ENCODE assay signal across 9 cellular contexts in the genomic region with DNA sequence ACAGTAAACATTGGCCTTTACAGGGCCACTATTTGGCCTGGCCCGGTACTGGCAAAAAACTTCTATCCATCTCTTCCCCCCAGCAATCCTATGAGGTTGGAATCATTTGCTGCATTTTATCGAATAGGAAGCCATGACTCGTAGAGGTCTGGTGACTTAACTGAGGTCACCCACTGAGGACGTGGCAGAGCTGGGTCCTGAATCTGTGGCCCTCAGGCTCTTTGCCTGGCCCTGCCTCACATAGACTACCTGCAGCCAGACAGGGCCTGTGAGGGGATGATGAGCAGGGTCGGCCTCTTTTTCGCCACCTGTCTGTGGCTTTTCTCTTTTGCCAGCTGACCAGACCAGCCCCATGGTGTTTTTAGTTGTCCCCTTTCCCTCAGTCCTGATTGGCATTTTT. TPM values are rescaled to one million over a fixed set of nuclear protein-coding genes. Genes with fewer than 3 reads are reported as not detected.
DNase-seq lines count a peak whose midpoint lies in the region; ATAC-seq and TF ChIP-seq lines count a peak whose summit lies in the region.
"Had no signal": no experiment of that assay in that cellular context is flagged by ENCODE, and none has a peak within 500 bp of the region (broad histone marks: within the 10 kb centered on the region; RNA-seq: fewer than 3 reads in every experiment).

No MANE protein-coding gene starts in this region.

- no peak for TF ChIP-seq CTCF in left ventricle myocardium inferior (IDR thresholded peaks at IDR 0.05; ENCODE audit: borderline replicate concordance)

- no peaks in the 10 kb centered on the region for H3K9me3 ChIP-seq in left ventricle myocardium inferior (replicated peaks)
- no peaks in the 10 kb centered on the region for H3K9me3 ChIP-seq in duodenal mucosa (ENCODE audit: control insufficient read depth in 1 of 2, low read length in 2 of 2)
- no peaks in the 10 kb centered on the region for H3K9me3 ChIP-seq in subcutaneous abdominal adipose tissue (ENCODE audit: control insufficient read depth in 5 of 5, low read length in 5 of 5)
- H3K9me3 ChIP-seq: upper lobe of right lung had no signal

- ATAC-seq in left cardiac atrium (no peak), GM18868 (IDR thresholded peaks at IDR 0.05; ENCODE audit: unreplicated experiment) (no peak)
- ATAC-seq: upper lobe of right lung had no signal

- peaks cover 53% of the 10 kb centered on the region for H3K4me1 ChIP-seq in left ventricle myocardium inferior
- peaks cover 26 to 29% of the 10 kb centered on the region in 2 donors for H3K4me1 ChIP-seq in duodenal mucosa (ENCODE audit: control insufficient read depth in 1 of 2, insufficient read depth in 2 of 2, low read length in 2 of 2)
- peaks cover 7 to 31% (median 24%) of the 10 kb centered on the region in 5 donors for H3K4me1 ChIP-seq in subcutaneous abdominal adipose tissue (ENCODE audit: control insufficient read depth in 5 of 5, insufficient read depth in 5 of 5, low read length in 5 of 5)

- H3K4me3 ChIP-seq in left ventricle myocardium inferior (peak overlapping the region; percentile 100), duodenal mucosa (ENCODE audit: low read depth in 1 of 2, low read length in 2 of 2) (peak overlapping the region; percentile 76 to 94), subcutaneous abdominal adipose tissue (ENCODE audit: low read depth in 1 of 5, low read length in 5 of 5) (peak overlapping the region in 1 of 5 donors; percentile 92)

- DNase-seq in left ventricle myocardium inferior (no peak), left cardiac atrium (no peak)
- DNase-seq in activated CD8-positive, alpha-beta memory T cell treated with anti-CD3 and anti-CD28 coated beads, Interleukin-2, amount 50 U/mL, for 4 hours = no peak
- DNase-seq: NCI-H774, upper lobe of right lung had no signal

- H3K27me3 ChIP-seq in left ventricle myocardium inferior (ENCODE audit: low read depth) (no peaks in the 10 kb centered on the region), duodenal mucosa (ENCODE audit: control insufficient read depth in 1 of 2, insufficient read depth in 2 of 2, low read length in 2 of 2) (no peaks in the 10 kb centered on the region), subcutaneous abdominal adipose tissue (ENCODE audit: control insufficient read depth in 5 of 5, insufficient read depth in 4 of 5, low read length in 5 of 5) (no peaks in the 10 kb centered on the region)
- H3K27me3 ChIP-seq: upper lobe of right lung had no signal

- H3K9ac ChIP-seq in duodenal mucosa (ENCODE audit: low read depth in 1 of 2, low read length in 2 of 2) (peak overlapping the region; percentile 38 to 86), subcutaneous abdominal adipose tissue (ENCODE audit: low read length in 5 of 5) (peak overlapping the region in 4 of 5 donors; percentile 79 to 98 (median 89))

- intact Hi-C loops in left ventricle myocardium inferior (cut with micrococcal nuclease) = no loop called here
- intact Hi-C loops in left cardiac atrium (cut with DNase I) = no loop called here

- H3K27ac ChIP-seq in left ventricle myocardium inferior (replicated peaks) (no peak overlapping the region), duodenal mucosa (ENCODE audit: low read depth, low read length) (no peak overlapping the region), subcutaneous abdominal adipose tissue (ENCODE audit: low read depth, low read length) (peak overlapping the region; percentile 88)
- H3K27ac ChIP-seq: C4-2B, upper lobe of right lung had no signal

- peaks cover 69% of the 10 kb centered on the region for H3K36me3 ChIP-seq in left ventricle myocardium inferior
- H3K36me3 ChIP-seq in duodenal mucosa (ENCODE audit: control insufficient read depth in 1 of 2, insufficient read depth in 2 of 2, low read length in 2 of 2) = peaks cover 16 to 45% of the 10 kb centered on the region in 2 donors
- H3K36me3 ChIP-seq in subcutaneous abdominal adipose tissue (ENCODE audit: control insufficient read depth in 5 of 5, insufficient read depth in 5 of 5, low read length in 5 of 5) = peaks cover 0 to 51% (median 42%) of the 10 kb centered on the region in 5 donors

RNA-seq across cellular contexts. Expression of a gene that starts 1.9 kb away (rescaled TPM):
- total RNA-seq in left ventricle myocardium inferior (32.2 TPM), left cardiac atrium (10 to 100 TPM; 34.2 to 41.1 TPM)

RNA-seq across cellular contexts. Expression of a gene that starts 12.1 kb away (rescaled TPM):
- 3,337 TPM for total RNA-seq in left ventricle myocardium inferior
- total RNA-seq in left cardiac atrium = 1,000 to 10,000 TPM; 2,548 to 2,783 TPM

RNA-seq across cellular contexts. Expression of a gene that starts 14.1 kb away (rescaled TPM):
- total RNA-seq in left ventricle myocardium inferior (1.0 TPM), left cardiac atrium (under 1 TPM; 0.55 to 0.80 TPM)

RNA-seq across cellular contexts. Expression of a gene that starts 18.4 kb away (rescaled TPM):
- total RNA-seq in left ventricle myocardium inferior = 54.4 TPM
- total RNA-seq in left cardiac atrium = 10 to 100 TPM; 39.5 to 54.1 TPM

RNA-seq across cellular contexts. Expression of a gene that starts 35.7 kb away (rescaled TPM):
- total RNA-seq in left ventricle myocardium inferior (2.3 TPM), left cardiac atrium (1 to 10 TPM; 2.6 to 3.4 TPM)
